17 cellular contexts compared by ENCODE assay signal in genomic region chr6:150692604-150693003, GRCh38.
A peak's percentile ranks its signal among the peaks of the same experiment; 100 is the strongest.
DNase-seq lines count a peak whose midpoint lies in the region; ATAC-seq, FAIRE-seq and TF ChIP-seq lines count a peak whose summit lies in the region.
"Had no signal": no experiment of that assay in that cellular context is flagged by ENCODE, and none has a peak within 500 bp of the region (broad histone marks: within the 10 kb centered on the region; RNA-seq: fewer than 3 reads in every experiment).

No MANE protein-coding gene starts in this region.

- no TSS peak for BruUV-seq in PC-3 (replicated peaks; lab: Mats Ljungman, UMichigan)

- H3K27me3 ChIP-seq in BLaER1 treated with 17β-estradiol and CSF1 and Interleukin-3, amounts not matched to agents 10 nM and 100 nM, result peaks cover 0 to 82% (median 0%) of the 10 kb centered on the region in 11 experiments; a peak in 7 of 22 replicates
- H3K27me3 ChIP-seq in PC-3 (ENCODE audit: low read length), result no peaks in the 10 kb centered on the region
- H3K27me3 ChIP-seq in osteoblast (ENCODE audit: insufficient read depth, low read length), result peaks cover 5% of the 10 kb centered on the region
- H3K27me3 ChIP-seq: esophagus squamous epithelium had no signal

- intact Hi-C loops in PC-3 (cut with micrococcal nuclease), result no loop called here

- H3K9ac ChIP-seq in BLaER1 treated with 17β-estradiol and CSF1 and Interleukin-3, amounts not matched to agents 10 nM and 100 nM, result no peak overlapping the region
- no peak overlapping the region for H3K9ac ChIP-seq in PC-3 (ENCODE audit: low read length)
- H3K9ac ChIP-seq: parathyroid adenoma, SK-N-SH had no signal

- H3K9me3 ChIP-seq in BLaER1 treated with 17β-estradiol and CSF1 and Interleukin-3, amounts not matched to agents 10 nM and 100 nM (replicated peaks in 1 of 11), result no peaks in the 10 kb centered on the region
- H3K9me3 ChIP-seq in PC-3 (ENCODE audit: low read length) (no peaks in the 10 kb centered on the region), osteoblast (ENCODE audit: low read depth, low read length) (no peaks in the 10 kb centered on the region)
- H3K9me3 ChIP-seq: esophagus squamous epithelium, SK-N-SH had no signal

- no peaks in the 10 kb centered on the region for H3K36me3 ChIP-seq in BLaER1 treated with 17β-estradiol and CSF1 and Interleukin-3, amounts not matched to agents 10 nM and 100 nM
- H3K36me3 ChIP-seq in PC-3 (ENCODE audit: low read depth, low read length) (no peaks in the 10 kb centered on the region), osteoblast (ENCODE audit: insufficient read depth, low read length) (no peaks in the 10 kb centered on the region)
- H3K36me3 ChIP-seq: esophagus squamous epithelium had no signal

- peak overlapping the region in 1 of 11 experiments; percentile 86; a peak in 2 of 22 replicates for H3K27ac ChIP-seq in BLaER1 treated with 17β-estradiol and CSF1 and Interleukin-3, amounts not matched to agents 10 nM and 100 nM
- no peak overlapping the region for H3K27ac ChIP-seq in PC-3 (ENCODE audit: low read length)
- H3K27ac ChIP-seq in osteoblast (ENCODE audit: low read depth, low read length), result no peak overlapping the region
- H3K27ac ChIP-seq: esophagus squamous epithelium, parathyroid adenoma had no signal

- FAIRE-seq in GM19239 (lab: Jason Lieb, UNC), result peak; percentile 97
- FAIRE-seq: A204.1 had no signal

- POLR2A ChIA-PET in PC-3 (lab: Charles Lee; ENCODE audit: unreplicated experiment), result no interaction called here

- no peaks in the 10 kb centered on the region for H3K9me2 ChIP-seq in PC-3 (replicated peaks; ENCODE audit: low read length)
- H3K9me2 ChIP-seq: SK-N-SH had no signal

- ATAC-seq in HG02642 (IDR thresholded peaks at IDR 0.05; ENCODE audit: poor library complexity, unreplicated experiment), result peak; percentile 80
- ATAC-seq in HG03342 (IDR thresholded peaks at IDR 0.05; ENCODE audit: unreplicated experiment), result peak; percentile 75
- ATAC-seq in PC-3, result no peak
- ATAC-seq in GM19328 (IDR thresholded peaks at IDR 0.05; ENCODE audit: unreplicated experiment), result no peak

- peak overlapping the region in 6 of 11 experiments; percentile 19 to 91 (median 82); a peak in 9 of 22 replicates for H3K4me2 ChIP-seq in BLaER1 treated with 17β-estradiol and CSF1 and Interleukin-3, amounts not matched to agents 10 nM and 100 nM
- H3K4me2 ChIP-seq in PC-3 (ENCODE audit: low read length) (no peak overlapping the region), osteoblast (ENCODE audit: insufficient read depth, low read length) (no peak overlapping the region)
- H3K4me2 ChIP-seq: SK-N-SH had no signal

- no peaks in the 10 kb centered on the region for H3F3A ChIP-seq in PC-3 (ENCODE audit: low read length, unreplicated experiment)

- TF ChIP-seq CTCF in PC-3 (conservative IDR thresholded peaks at IDR 0.05; ENCODE audit: low read depth, low read length) (no peak), osteoblast (IDR thresholded peaks at IDR 0.05; ENCODE audit: extremely low read depth, low read depth, low read length) (no peak)

- H3K79me2 ChIP-seq in PC-3 (ENCODE audit: low read length), result no peaks in the 10 kb centered on the region
- no peaks in the 10 kb centered on the region for H3K79me2 ChIP-seq in osteoblast (ENCODE audit: insufficient read depth, low read length)

- no peak for DNase-seq in GM19239 (ENCODE audit: insufficient read length, low spot score)
- DNase-seq in PC-3, result no peak
- no peak for DNase-seq in activated effector memory CD4-positive, alpha-beta T cell treated with Interleukin-2 at 50 U/mL for 16 hours
- DNase-seq in osteoblast (ENCODE audit: insufficient read length, low spot score, missing footprints), result no peak
- DNase-seq: activated CD4-positive, alpha-beta T cell treated with anti-CD3 and anti-CD28 coated beads, Interleukin-2, amount 10 ng/mL, durations not matched to agents 24 days and 14 days; activated naive CD4-positive, alpha-beta T cell treated with anti-CD3 and anti-CD28 coated beads for 36 hours; esophagus squamous epithelium; mesenchymal stem cell; NCI-H1092 treated with DMSO at 0.1 percent for 48 hours; NCI-H774; SK-N-SH had no signal

- H2AFZ ChIP-seq in PC-3 (ENCODE audit: low read length), result no peak overlapping the region
- H2AFZ ChIP-seq in osteoblast (ENCODE audit: low read length), result no peak overlapping the region
- H2AFZ ChIP-seq: parathyroid adenoma had no signal

- CTCF ChIA-PET in PC-3 (lab: Charles Lee), result no interaction called here

- peaks cover 25 to 85% (median 63%) of the 10 kb centered on the region in 10 experiments for H3K4me1 ChIP-seq in BLaER1 treated with 17β-estradiol and CSF1 and Interleukin-3, amounts not matched to agents 10 nM and 100 nM
- H3K4me1 ChIP-seq in PC-3 (ENCODE audit: insufficient read depth, low read length) (peaks cover 5% of the 10 kb centered on the region; the same call in 1 of the 2 replicates), osteoblast (ENCODE audit: insufficient read depth, low read length) (no peaks in the 10 kb centered on the region)

- peaks cover 0 to 5% (median 0%) of the 10 kb centered on the region in 11 experiments; a peak in 2 of 22 replicates for H4K20me1 ChIP-seq in BLaER1 treated with 17β-estradiol and CSF1 and Interleukin-3, amounts not matched to agents 10 nM and 100 nM
- H4K20me1 ChIP-seq in PC-3 (ENCODE audit: low read length), result no peaks in the 10 kb centered on the region
- H4K20me1 ChIP-seq in osteoblast (ENCODE audit: insufficient read depth, low read length), result no peaks in the 10 kb centered on the region

- H3K4me3 ChIP-seq in BLaER1 treated with 17β-estradiol and CSF1 and Interleukin-3, amounts not matched to agents 10 nM and 100 nM, result no peak overlapping the region
- H3K4me3 ChIP-seq in PC-3 (ENCODE audit: low read length) (no peak overlapping the region), osteoblast (ENCODE audit: insufficient read depth, low read length) (no peak overlapping the region)
- H3K4me3 ChIP-seq: esophagus squamous epithelium had no signal

Comparison
In these comparisons a context has a peak if more than half of its experiments do, and no peak if none do; other contexts are left out.
1. H3K4me2 ChIP-seq: peak in BLaER1 treated with 17β-estradiol and CSF1 and Interleukin-3, amounts not matched to agents 10 nM and 100 nM (6 of 11); none in PC-3 (single experiment) and osteoblast (single experiment).
2. ATAC-seq: peak in HG02642 (single experiment) and HG03342 (single experiment); none in PC-3 (single experiment) and GM19328 (single experiment).